13 cellular contexts compared by ENCODE assay signal in genomic region chr20:59749293-59749680, GRCh38.
A peak's percentile ranks its signal among the peaks of the same experiment; 100 is the strongest.
DNase-seq lines count a peak whose midpoint lies in the region; ATAC-seq and TF ChIP-seq lines count a peak whose summit lies in the region.
"Had no signal": no experiment of that assay in that cellular context is flagged by ENCODE, and none has a peak within 500 bp of the region (broad histone marks: within the 10 kb centered on the region; RNA-seq: fewer than 3 reads in every experiment).

No MANE protein-coding gene starts in this region.

- no peaks in the 10 kb centered on the region for H3K27me3 ChIP-seq in effector memory CD4-positive, alpha-beta T cell (replicated peaks; ENCODE audit: control insufficient read depth, insufficient read depth, low read length, poor library complexity, severe bottlenecking)

- TF ChIP-seq CTCF in AG09319 (IDR thresholded peaks at IDR 0.05; ENCODE audit: low read depth, low read length) = no peak

- DNase-seq in AG09319 (ENCODE audit: extremely low read depth, low read depth) = peak; percentile 52
- peak; percentile 42 for DNase-seq in M059J (ENCODE audit: low read depth)
- DNase-seq in fibroblast of gingiva (ENCODE audit: low read depth) = peak; percentile 31
- DNase-seq in sciatic nerve (ENCODE audit: low spot score) = no peak
- DNase-seq in effector memory CD4-positive, alpha-beta T cell = no peak
- DNase-seq in putamen (ENCODE audit: low spot score) = no peak
- no peak for DNase-seq in OCI-M2 (lab: John Stamatoyannopoulos, UW; ENCODE audit: unreplicated experiment)
- DNase-seq: activated naive CD4-positive, alpha-beta T cell treated with anti-CD3 and anti-CD28 coated beads, Interleukin-2, amount 50 U/mL, for 16 hours; BE2C; NCI-H187; NCI-H774; SHP77 treated with DMSO at 0.1 percent for 48 hours had no signal

- intact Hi-C loops in sciatic nerve (cut with DNase I) = no loop called here

- no peak overlapping the region for H3K4me3 ChIP-seq in effector memory CD4-positive, alpha-beta T cell (ENCODE audit: insufficient read depth, low read depth, low read length, poor library complexity, severe bottlenecking)

- no peaks in the 10 kb centered on the region for H3K36me3 ChIP-seq in effector memory CD4-positive, alpha-beta T cell (ENCODE audit: control insufficient read depth, insufficient read depth, low read length)
- H3K36me3 ChIP-seq: BE2C had no signal

- H3K4me1 ChIP-seq in effector memory CD4-positive, alpha-beta T cell (ENCODE audit: control insufficient read depth, insufficient read depth, low read length, poor library complexity, severe bottlenecking) = no peaks in the 10 kb centered on the region
- H3K4me1 ChIP-seq: BE2C had no signal

- no peak overlapping the region for H3K27ac ChIP-seq in effector memory CD4-positive, alpha-beta T cell (ENCODE audit: insufficient read depth, low read length, poor library complexity, severe bottlenecking)

- ATAC-seq in sciatic nerve (peak; percentile 45), GM18511 (IDR thresholded peaks at IDR 0.05; ENCODE audit: unreplicated experiment) (no peak)

- H3K9me3 ChIP-seq in effector memory CD4-positive, alpha-beta T cell (ENCODE audit: control insufficient read depth, low read length) = no peaks in the 10 kb centered on the region
- H3K9me3 ChIP-seq: BE2C had no signal

Comparison
In these comparisons a context has a peak if more than half of its experiments do, and no peak if none do; other contexts are left out.
1. DNase-seq: peak in AG09319 (single experiment), M059J (single experiment) and fibroblast of gingiva (single experiment); none in sciatic nerve (single experiment), effector memory CD4-positive, alpha-beta T cell (0 of 3), putamen (single experiment) and OCI-M2 (single experiment).